8 cellular contexts compared by ENCODE assay signal in the genomic region with DNA sequence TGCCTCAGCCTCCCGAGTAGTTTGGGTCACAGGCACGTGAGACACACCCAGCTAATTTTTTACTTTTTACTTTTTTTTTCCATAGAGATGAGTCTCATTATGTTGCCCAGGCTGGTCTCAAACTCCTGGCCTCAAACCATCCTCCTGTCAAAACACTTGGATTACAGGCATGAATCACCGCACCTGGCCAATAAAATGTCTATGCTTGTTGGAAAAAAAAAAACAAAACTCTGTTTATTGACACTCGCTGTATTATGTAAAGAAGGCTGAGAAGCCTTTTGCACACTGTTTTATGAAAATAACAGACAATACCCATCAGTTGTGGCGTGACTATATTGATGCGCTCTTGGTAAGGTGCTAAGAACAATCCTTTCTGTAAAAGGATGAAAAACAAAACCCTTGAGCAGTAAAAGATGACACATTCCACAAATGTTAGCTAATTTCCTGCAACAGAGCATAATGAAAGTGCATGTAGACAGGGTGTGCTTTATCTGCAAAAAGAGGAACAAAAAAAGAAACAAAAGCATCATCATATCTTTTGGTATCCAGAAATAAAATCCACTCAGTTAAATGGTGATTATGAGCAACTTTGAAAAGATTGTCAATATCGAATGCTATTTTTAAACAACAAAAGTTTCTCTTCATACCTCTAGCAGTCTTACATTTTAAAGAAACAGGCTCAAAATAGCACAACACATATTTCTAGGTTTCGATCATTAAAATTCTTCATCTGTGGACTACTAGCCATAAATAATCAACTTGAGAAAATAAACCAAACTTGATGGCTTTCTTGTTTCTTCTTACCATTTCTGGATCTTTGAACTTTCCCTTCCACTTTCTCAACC.
DNase-seq lines count a peak whose midpoint lies in the region; ATAC-seq lines count a peak whose summit lies in the region.

No MANE protein-coding gene starts in this region.

- H3K4me1 Mint-ChIP-seq in activated T-cell treated with anti-CD3 and anti-CD28 coated beads, Interleukin-2, amount 50 U/mL, for 72 hours (ENCODE audit: low read depth): no peaks in the 10 kb centered on the region
- H3K4me1 Mint-ChIP-seq in activated T-cell treated with anti-CD3 and anti-CD28 coated beads, Interleukin-2, amount 50 U/mL, for 4 hours (ENCODE audit: low read depth): no peaks in the 10 kb centered on the region
- no peaks in the 10 kb centered on the region for H3K4me1 Mint-ChIP-seq in stimulated activated naive CD8-positive, alpha-beta T cell treated with anti-CD3 and anti-CD28 coated beads, Interleukin-15, amount 100 ng/mL, for 72 hours

- H3K4me3 Mint-ChIP-seq in activated T-cell treated with anti-CD3 and anti-CD28 coated beads, Interleukin-2, amount 50 U/mL, for 72 hours: peak overlapping the region in 1 of 2 donors; percentile 46
- no peak overlapping the region for H3K4me3 Mint-ChIP-seq in activated T-cell treated with anti-CD3 and anti-CD28 coated beads, Interleukin-2, amount 50 U/mL, for 4 hours
- H3K4me3 Mint-ChIP-seq in stimulated activated naive CD8-positive, alpha-beta T cell treated with anti-CD3 and anti-CD28 coated beads, Interleukin-15, amount 100 ng/mL, for 72 hours: no peak overlapping the region

- H3K27ac Mint-ChIP-seq in activated T-cell treated with anti-CD3 and anti-CD28 coated beads, Interleukin-2, amount 50 U/mL, for 72 hours: no peak overlapping the region
- no peak overlapping the region for H3K27ac Mint-ChIP-seq in stimulated activated naive CD8-positive, alpha-beta T cell treated with anti-CD3 and anti-CD28 coated beads, Interleukin-15, amount 100 ng/mL, for 72 hours

- DNase-seq in activated T-cell treated with anti-CD3 and anti-CD28 coated beads, Interleukin-2, amount 50 U/mL, for 72 hours: no peak
- DNase-seq in activated T-cell treated with anti-CD3 and anti-CD28 coated beads, Interleukin-2, amount 50 U/mL, for 4 hours: no peak
- DNase-seq in SKM-1 treated with dmso at 0.1 percent for 144 hours (lab: John Stamatoyannopoulos, UW; ENCODE audit: unreplicated experiment): peak; percentile 59
- DNase-seq in Right ventricle myocardium superior: no peak
- DNase-seq in NCI-H2107 (lab: John Stamatoyannopoulos, UW): no peak
- no peak for DNase-seq in stimulated activated naive CD8-positive, alpha-beta T cell treated with anti-CD3 and anti-CD28 coated beads, Interleukin-15, amount 100 ng/mL, for 72 hours
- no peak for DNase-seq in central memory CD4-positive, alpha-beta T cell

- peak; percentile 55 to 86 for ATAC-seq in activated T-cell treated with anti-CD3 and anti-CD28 coated beads, Interleukin-2, amount 50 U/mL, for 72 hours (replicated peaks in 1 of 2)
- ATAC-seq in activated T-cell treated with anti-CD3 and anti-CD28 coated beads, Interleukin-2, amount 50 U/mL, for 4 hours: no peak
- ATAC-seq in HG03103 (IDR thresholded peaks at IDR 0.05; ENCODE audit: low read depth, unreplicated experiment) (peak; percentile 80), Right ventricle myocardium superior (ENCODE audit: poor library complexity) (no peak)
- no peak for ATAC-seq in stimulated activated naive CD8-positive, alpha-beta T cell treated with anti-CD3 and anti-CD28 coated beads, Interleukin-15, amount 100 ng/mL, for 72 hours

- intact Hi-C loops in Right ventricle myocardium superior (cut with DNase I): loop anchor here (5.0 to 10.0 kb wide), 3 partner anchors 213 to 1023 kb away; no protein-coding TSS in a partner anchor

- H3K9me3 Mint-ChIP-seq in activated T-cell treated with anti-CD3 and anti-CD28 coated beads, Interleukin-2, amount 50 U/mL, for 72 hours: no peaks in the 10 kb centered on the region
- H3K9me3 Mint-ChIP-seq in activated T-cell treated with anti-CD3 and anti-CD28 coated beads, Interleukin-2, amount 50 U/mL, for 4 hours: no peaks in the 10 kb centered on the region
- no peaks in the 10 kb centered on the region for H3K9me3 Mint-ChIP-seq in stimulated activated naive CD8-positive, alpha-beta T cell treated with anti-CD3 and anti-CD28 coated beads, Interleukin-15, amount 100 ng/mL, for 72 hours

- peaks cover 61% of the 10 kb centered on the region for H3K27me3 Mint-ChIP-seq in activated T-cell treated with anti-CD3 and anti-CD28 coated beads, Interleukin-2, amount 50 U/mL, for 72 hours (ENCODE audit: low read depth)
- peaks cover 9% of the 10 kb centered on the region for H3K27me3 Mint-ChIP-seq in activated T-cell treated with anti-CD3 and anti-CD28 coated beads, Interleukin-2, amount 50 U/mL, for 4 hours (ENCODE audit: low read depth)
- peaks cover 31% of the 10 kb centered on the region for H3K27me3 Mint-ChIP-seq in stimulated activated naive CD8-positive, alpha-beta T cell treated with anti-CD3 and anti-CD28 coated beads, Interleukin-15, amount 100 ng/mL, for 72 hours

- H3K36me3 Mint-ChIP-seq in activated T-cell treated with anti-CD3 and anti-CD28 coated beads, Interleukin-2, amount 50 U/mL, for 72 hours (ENCODE audit: insufficient read depth in 2 of 2): no peaks in the 10 kb centered on the region
- H3K36me3 Mint-ChIP-seq in activated T-cell treated with anti-CD3 and anti-CD28 coated beads, Interleukin-2, amount 50 U/mL, for 4 hours (ENCODE audit: insufficient read depth): no peaks in the 10 kb centered on the region

Comparison
In these comparisons a context has a peak if more than half of its experiments do, and no peak if none do; other contexts are left out.
1. ATAC-seq: peak in activated T-cell treated with anti-CD3 and anti-CD28 coated beads, Interleukin-2, amount 50 U/mL, for 72 hours (2 of 2) and HG03103 (single experiment); none in activated T-cell treated with anti-CD3 and anti-CD28 coated beads, Interleukin-2, amount 50 U/mL, for 4 hours (0 of 2), Right ventricle myocardium superior (single experiment) and stimulated activated naive CD8-positive, alpha-beta T cell treated with anti-CD3 and anti-CD28 coated beads, Interleukin-15, amount 100 ng/mL, for 72 hours (single experiment).